8 cellular contexts compared by ENCODE assay signal in the genomic region with DNA sequence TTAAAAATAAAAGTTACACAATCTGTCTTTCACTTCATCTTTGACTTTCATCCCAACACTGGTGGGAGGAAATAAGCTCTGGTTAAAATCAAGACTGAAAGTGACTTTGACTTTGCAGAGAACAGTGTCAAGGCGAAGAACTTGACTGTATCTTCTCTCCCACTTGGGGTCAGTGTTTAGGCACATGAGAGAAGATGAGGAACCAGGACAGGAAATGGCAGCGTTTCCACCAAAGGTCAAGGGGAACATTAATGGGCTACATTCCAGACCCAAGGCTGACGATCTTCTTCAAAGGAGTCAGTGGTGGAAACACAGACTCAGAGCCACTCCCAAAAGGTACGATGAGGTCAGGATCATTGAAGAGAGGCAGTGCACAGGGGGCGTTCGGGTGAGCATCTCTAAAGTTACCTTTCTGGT.
DNase-seq lines count a peak whose midpoint lies in the region; ATAC-seq and TF ChIP-seq lines count a peak whose summit lies in the region.

No MANE protein-coding gene starts in this region.

- in situ Hi-C loops in SK-MEL-5 (cut with HindIII; ENCODE audit: low pct_unique_long_range_greater_than_20kb, low sequenced_read_pairs), result no loop called here

- H3K27ac ChIP-seq in 22Rv1 (no peak overlapping the region), HL-60 (replicated peaks) (no peak overlapping the region), psoas muscle (no peak overlapping the region)

- DNase-seq in HL-60 (ENCODE audit: low read depth in 1 of 2, low spot score in 1 of 2), result peak; percentile 3 to 5
- DNase-seq in SK-MEL-5 (ENCODE audit: low read depth, low spot score), result peak; percentile 59
- DNase-seq in fibroblast of villous mesenchyme (ENCODE audit: low read depth), result peak; percentile 64
- DNase-seq in psoas muscle, result no peak

- TF ChIP-seq CTCF in 22Rv1 (IDR thresholded peaks at IDR 0.05) (peak; percentile 42), HL-60 (IDR thresholded peaks at IDR 0.05; ENCODE audit: insufficient read depth, low read length) (no peak), fibroblast of villous mesenchyme (IDR thresholded peaks at IDR 0.05; ENCODE audit: insufficient read depth, low read depth, low read length) (peak; percentile 57), psoas muscle (IDR thresholded peaks at IDR 0.05) (peak; percentile 51)

- no peaks in the 10 kb centered on the region for H3K9me3 ChIP-seq in psoas muscle

- H3K27me3 ChIP-seq in HL-60 (ENCODE audit: insufficient read depth, poor library complexity, severe bottlenecking), result no peaks in the 10 kb centered on the region
- no peaks in the 10 kb centered on the region for H3K27me3 ChIP-seq in psoas muscle (ENCODE audit: insufficient read depth in 3 of 3, low read length in 2 of 3)

- H3K36me3 ChIP-seq in psoas muscle (ENCODE audit: insufficient read depth in 1 of 2, low read depth in 1 of 2), result no peaks in the 10 kb centered on the region

- H3K4me3 ChIP-seq in HL-60 (replicated peaks; ENCODE audit: insufficient read depth, low read length) (no peak overlapping the region), fibroblast of villous mesenchyme (ENCODE audit: low read depth, low read length) (no peak overlapping the region), psoas muscle (no peak overlapping the region)

- intact Hi-C loops in psoas muscle (cut with DNase I), result loop anchor here (2.0 to 5.0 kb wide), 2 partner anchors 607 to 611 kb away; partner anchors contain the start of gene ENC1 (in 1 of the 2)

- H3K4me1 ChIP-seq in psoas muscle, result peaks cover 16% of the 10 kb centered on the region

- 36 to 48% (median 41%) methylated on average over 6 of the region's 6 CpGs for WGBS in psoas muscle, 3 donors

- ATAC-seq in GM18511 (IDR thresholded peaks at IDR 0.05; ENCODE audit: unreplicated experiment) (peak; percentile 70), psoas muscle (peak; percentile 39 to 82 (median 68)), GM18520 (IDR thresholded peaks at IDR 0.05; ENCODE audit: unreplicated experiment) (no peak), GM19397 (IDR thresholded peaks at IDR 0.05; ENCODE audit: unreplicated experiment) (no peak)

Comparison
In these comparisons a context has a peak if more than half of its experiments do, and no peak if none do; other contexts are left out.
1. ATAC-seq: peak in GM18511 (single experiment) and psoas muscle (4 of 4); none in GM18520 (single experiment) and GM19397 (single experiment).
2. DNase-seq: peak in HL-60 (2 of 2), SK-MEL-5 (single experiment) and fibroblast of villous mesenchyme (single experiment); none in psoas muscle (0 of 2).